Comparison of ENCODE assay signal across 8 cellular contexts in genomic region chr20:31595654-31596411, GRCh38. TPM values are rescaled to one million over a fixed set of nuclear protein-coding genes. Genes with fewer than 3 reads are reported as not detected.
A peak's percentile ranks its signal among the peaks of the same experiment; 100 is the strongest.
DNase-seq lines count a peak whose midpoint lies in the region; ATAC-seq and TF ChIP-seq lines count a peak whose summit lies in the region.

No MANE protein-coding gene starts in this region.

- H3K9me3 ChIP-seq in SK-N-MC (ENCODE audit: low read depth, low read length): no peaks in the 10 kb centered on the region
- no peaks in the 10 kb centered on the region for H3K9me3 ChIP-seq in prostate gland

- no peaks in the 10 kb centered on the region for H3K4me1 ChIP-seq in prostate gland (replicated peaks)

- TF ChIP-seq POLR2A in prostate gland (IDR thresholded peaks at IDR 0.05): peak; percentile 43

- no peak overlapping the region for H3K9ac ChIP-seq in SK-N-MC (ENCODE audit: insufficient read length)

- peak; percentile 99 for DNase-seq in ELF-1 (ENCODE audit: low read depth, low spot score)
- DNase-seq in SK-N-MC (ENCODE audit: low read depth, low spot score): no peak
- DNase-seq in foreskin melanocyte: peak; percentile 63
- no peak for DNase-seq in prostate gland (ENCODE audit: low spot score)
- no peak for DNase-seq in stimulated activated CD4-positive, alpha-beta T cell treated with anti-CD3 and anti-CD28 coated beads, Interleukin-1b, Interleukin-23, amount 100 ng/mL, for 48 hours
- DNase-seq in NCI-H1092 treated with DMSO at 0.1 percent for 48 hours (lab: John Stamatoyannopoulos, UW): no peak
- no peak for DNase-seq in activated T-cell treated with anti-CD3 and anti-CD28 coated beads for 4 hours

- no peak for TF ChIP-seq CTCF in prostate gland (IDR thresholded peaks at IDR 0.05)

- no peaks in the 10 kb centered on the region for H3K36me3 ChIP-seq in SK-N-MC (ENCODE audit: insufficient read depth, low read length)
- no peaks in the 10 kb centered on the region for H3K36me3 ChIP-seq in prostate gland

- H3K27me3 ChIP-seq in prostate gland (replicated peaks; ENCODE audit: insufficient read depth): no peaks in the 10 kb centered on the region

- peak overlapping the region; percentile 14 for H3K27ac ChIP-seq in SK-N-MC
- H3K27ac ChIP-seq in prostate gland: peak overlapping the region; percentile 51 to 60

- WGBS in prostate gland: 51% methylated on average over 15 of the region's 15 CpGs

- H3K4me3 ChIP-seq in SK-N-MC: no peak overlapping the region
- H3K4me3 ChIP-seq in prostate gland: no peak overlapping the region

- ATAC-seq in GM21381 (IDR thresholded peaks at IDR 0.05; ENCODE audit: unreplicated experiment): no peak

- intact Hi-C loops in prostate gland (cut with DNase I): no loop called here

RNA-seq across cellular contexts. Expression of gene ID1, which starts 9.3 kb away (rescaled TPM):
- 100 to 1,000 TPM; 356 to 514 TPM for total RNA-seq in prostate gland

RNA-seq across cellular contexts. Expression of gene COX4I2, which starts 41.9 kb away (rescaled TPM):
- 1 to 10 TPM in 1 of 2 donors, under 1 TPM in 1; 0.41 to 3.6 TPM for total RNA-seq in prostate gland

Comparison
In these comparisons a context has a peak if more than half of its experiments do, and no peak if none do; other contexts are left out.
1. DNase-seq: peak in ELF-1 (single experiment) and foreskin melanocyte (single experiment); none in SK-N-MC (single experiment), prostate gland (single experiment), stimulated activated CD4-positive, alpha-beta T cell treated with anti-CD3 and anti-CD28 coated beads, Interleukin-1b, Interleukin-23, amount 100 ng/mL, for 48 hours (single experiment), NCI-H1092 treated with DMSO at 0.1 percent for 48 hours (single experiment) and activated T-cell treated with anti-CD3 and anti-CD28 coated beads for 4 hours (single experiment).